ENCODE assay signal across 10 cellular contexts in genomic region chr6:27296106-27296783, GRCh38. TPM values are rescaled to one million over a fixed set of nuclear protein-coding genes. Genes with fewer than 3 reads are reported as not detected.
DNase-seq lines count a peak whose midpoint lies in the region; ATAC-seq and TF ChIP-seq lines count a peak whose summit lies in the region.
"Had no signal": no experiment of that assay in that cellular context is flagged by ENCODE, and none has a peak within 500 bp of the region (broad histone marks: within the 10 kb centered on the region; RNA-seq: fewer than 3 reads in every experiment).

No MANE protein-coding gene starts in this region.

- H3K4me3 Mint-ChIP-seq in activated CD8-positive, alpha-beta memory T cell treated with anti-CD3 and anti-CD28 coated beads, Interleukin-2, amount 10 ng/mL, durations not matched to agents 7 days and 5 days, result peak overlapping the region; percentile 8

- TF ChIP-seq CTCF in ovary (IDR thresholded peaks at IDR 0.05), result no peak

- intact Hi-C loops in ovary (cut with DNase I), result no loop called here

- no peak for DNase-seq in activated CD8-positive, alpha-beta memory T cell treated with anti-CD3 and anti-CD28 coated beads, Interleukin-2, amount 10 ng/mL, durations not matched to agents 7 days and 5 days
- no peak for DNase-seq in activated CD8-positive, alpha-beta memory T cell treated with anti-CD3 and anti-CD28 coated beads, Interleukin-2, amount 50 U/mL, for 48 hours
- DNase-seq in SHP77 treated with DMSO at 0.1 percent for 48 hours (lab: John Stamatoyannopoulos, UW) (peak; percentile 21), fibroblast of peridontal ligament (ENCODE audit: extremely low read depth) (peak; percentile 29), ovary (no peak), amygdala (lab: John Stamatoyannopoulos, UW) (no peak)
- DNase-seq: kidney had no signal

- peaks cover 4% of the 10 kb centered on the region for H3K4me1 Mint-ChIP-seq in activated CD8-positive, alpha-beta memory T cell treated with anti-CD3 and anti-CD28 coated beads, Interleukin-2, amount 10 ng/mL, durations not matched to agents 7 days and 5 days

- H3K4me3 ChIP-seq in skeletal muscle satellite cell (ENCODE audit: low read length) (peak overlapping the region; percentile 70), ovary (no peak overlapping the region)

- no peaks in the 10 kb centered on the region for H3K36me3 ChIP-seq in skeletal muscle satellite cell (ENCODE audit: insufficient read depth, low read length)
- H3K36me3 ChIP-seq in ovary, result no peaks in the 10 kb centered on the region

- no peak overlapping the region for H3K9ac ChIP-seq in skeletal muscle satellite cell (ENCODE audit: low read depth, low read length)

- peaks cover 5% of the 10 kb centered on the region for H3K9me3 Mint-ChIP-seq in activated CD8-positive, alpha-beta memory T cell treated with anti-CD3 and anti-CD28 coated beads, Interleukin-2, amount 10 ng/mL, durations not matched to agents 7 days and 5 days (ENCODE audit: low read depth)

- peaks cover 8% of the 10 kb centered on the region for H3K36me3 Mint-ChIP-seq in activated CD8-positive, alpha-beta memory T cell treated with anti-CD3 and anti-CD28 coated beads, Interleukin-2, amount 10 ng/mL, durations not matched to agents 7 days and 5 days

- H3K27me3 ChIP-seq in skeletal muscle satellite cell (ENCODE audit: control insufficient read depth, insufficient read depth, low read length) (peaks cover 13% of the 10 kb centered on the region), ovary (no peaks in the 10 kb centered on the region)

- H3K4me1 ChIP-seq in skeletal muscle satellite cell (ENCODE audit: control insufficient read depth, insufficient read depth, low read length), result no peaks in the 10 kb centered on the region
- H3K4me1 ChIP-seq in ovary (ENCODE audit: insufficient read depth), result no peaks in the 10 kb centered on the region

- H3K27ac ChIP-seq in ovary, result no peak overlapping the region
- H3K27ac ChIP-seq: C4-2B had no signal

- CTCF ChIA-PET in activated CD8-positive, alpha-beta memory T cell treated with anti-CD3 and anti-CD28 coated beads, Interleukin-2, amount 10 ng/mL, durations not matched to agents 7 days and 5 days (lab: Charles Lee), result interaction anchor here (0.9 to 1.3 kb wide), 2 partner anchors 15 to 17 kb away, joined by 3 to 4 read pairs; no protein-coding TSS in a partner anchor

- H3K27ac Mint-ChIP-seq in activated CD8-positive, alpha-beta memory T cell treated with anti-CD3 and anti-CD28 coated beads, Interleukin-2, amount 10 ng/mL, durations not matched to agents 7 days and 5 days, result no peak overlapping the region

- TF ChIP-seq EP300 in ovary (IDR thresholded peaks at IDR 0.05), result no peak

- no peak for ATAC-seq in activated CD8-positive, alpha-beta memory T cell treated with anti-CD3 and anti-CD28 coated beads, Interleukin-2, amount 10 ng/mL, durations not matched to agents 7 days and 5 days
- no peak for ATAC-seq in HG03457 (IDR thresholded peaks at IDR 0.05; ENCODE audit: unreplicated experiment)

- TF ChIP-seq POLR2A in ovary (IDR thresholded peaks at IDR 0.05), result no peak

- peaks cover 73% of the 10 kb centered on the region for H3K27me3 Mint-ChIP-seq in activated CD8-positive, alpha-beta memory T cell treated with anti-CD3 and anti-CD28 coated beads, Interleukin-2, amount 10 ng/mL, durations not matched to agents 7 days and 5 days

- H3K4me2 ChIP-seq in skeletal muscle satellite cell (ENCODE audit: low read length), result peak overlapping the region; percentile 86

- no peaks in the 10 kb centered on the region for H3K9me3 ChIP-seq in skeletal muscle satellite cell (replicated peaks; ENCODE audit: low read length)
- H3K9me3 ChIP-seq in ovary, result peaks cover 0 to 18% of the 10 kb centered on the region in 2 donors

- 3 to 4% (median 4%) methylated on average over 27 of the region's 27 CpGs for whole genome bisulfite sequencing in ovary, 3 donors

RNA-seq across cellular contexts. Expression of gene POM121L2, which starts 15.8 kb away (rescaled TPM):
- total RNA-seq in activated CD8-positive, alpha-beta memory T cell treated with anti-CD3 and anti-CD28 coated beads, Interleukin-2, amount 10 ng/mL, durations not matched to agents 7 days and 5 days, result not detected
- total RNA-seq in skeletal muscle satellite cell (2012; rRNA removed), result not detected in 2 replicates
- total RNA-seq in ovary, result under 1 TPM in 1 of 7 donors, not detected in 6; 0.05 TPM
- under 1 TPM in 1 of 2 donors, not detected in 1; 0.02 TPM for polyA plus RNA-seq in ovary
- total RNA-seq: kidney had no signal

RNA-seq across cellular contexts. Expression of gene PRSS16, which starts 48.7 kb away (rescaled TPM):
- under 1 TPM; 0.33 to 0.82 TPM for total RNA-seq in activated CD8-positive, alpha-beta memory T cell treated with anti-CD3 and anti-CD28 coated beads, Interleukin-2, amount 10 ng/mL, durations not matched to agents 7 days and 5 days
- 0.76 TPM in 1 of 2 replicates, not detected in the other for total RNA-seq in skeletal muscle satellite cell (2012; rRNA removed)
- total RNA-seq in ovary, result 10 to 100 TPM in 1 of 7 donors, 1 to 10 TPM in 6; 1.7 to 16.9 (median 3.2) TPM
- 1 to 10 TPM; 2.8 to 3.5 TPM for polyA plus RNA-seq in ovary

Comparison
In these comparisons a context has a peak if more than half of its experiments do, and no peak if none do; other contexts are left out.
1. DNase-seq: peak in SHP77 treated with DMSO at 0.1 percent for 48 hours (single experiment) and fibroblast of peridontal ligament (single experiment); none in activated CD8-positive, alpha-beta memory T cell treated with anti-CD3 and anti-CD28 coated beads, Interleukin-2, amount 10 ng/mL, durations not matched to agents 7 days and 5 days (single experiment), activated CD8-positive, alpha-beta memory T cell treated with anti-CD3 and anti-CD28 coated beads, Interleukin-2, amount 50 U/mL, for 48 hours (single experiment), ovary (0 of 5) and amygdala (0 of 56).